ENCODE assay signal across 2 cellular contexts in genomic region chr1:149636286-149637122, GRCh38.
A peak's percentile ranks its signal among the peaks of the same experiment; 100 is the strongest.
TF ChIP-seq lines count a peak whose summit lies in the region.
"Not testable (repeated sequence)": the region's sequence is repeated elsewhere in the genome, so short reads cannot be mapped to it uniquely, and the experiment has no call there.

No MANE protein-coding gene starts in this region.

TF ChIP-seq in A549, 52 proteins besides CTCF, POLR2A, EP300 and RAD21 (continued from another document):
- peak; percentile 99 for TF ChIP-seq BCL3 (IDR thresholded peaks at IDR 0.05)
- TF ChIP-seq PBX3 (IDR thresholded peaks at IDR 0.05): peak; percentile 87
- peak; percentile 99 to 100 for TF ChIP-seq JUN (IDR thresholded peaks at IDR 0.05)
- peak; percentile 13 for TF ChIP-seq ZFP36 (IDR thresholded peaks at IDR 0.05; ENCODE audit: borderline replicate concordance, partially characterized antibody)
- peak; percentile 65; the same call in 1 of the 2 replicates for TF ChIP-seq MAX (IDR thresholded peaks at IDR 0.05)
- TF ChIP-seq ATOH8 (CRISPR knock-in tag; IDR thresholded peaks at IDR 0.05; ENCODE audit: low read depth): peak; percentile 91
- not testable (repeated sequence) for TF ChIP-seq FOSL2 (IDR thresholded peaks at IDR 0.05)
- TF ChIP-seq FOSL2 (CRISPR knock-in tag; IDR thresholded peaks at IDR 0.05): peak; percentile 63
- peak; percentile 99 for TF ChIP-seq RARB (CRISPR knock-in tag; IDR thresholded peaks at IDR 0.05)
- TF ChIP-seq EHF (CRISPR knock-in tag; IDR thresholded peaks at IDR 0.05): peak; percentile 77; the same call in 1 of the 2 replicates
- TF ChIP-seq REST (IDR thresholded peaks at IDR 0.05): peak; percentile 73
- peak; percentile 84; the same call in 1 of the 2 replicates for TF ChIP-seq HOXB5 (CRISPR knock-in tag; IDR thresholded peaks at IDR 0.05)
- peak; percentile 77 for TF ChIP-seq MAFK (IDR thresholded peaks at IDR 0.05; ENCODE audit: partially characterized antibody)
- peak; percentile 99 for TF ChIP-seq TFCP2L1 (CRISPR knock-in tag; IDR thresholded peaks at IDR 0.05)
- TF ChIP-seq CEBPB (IDR thresholded peaks at IDR 0.05): peak in 1 of 2 experiments; percentile 76; a peak in 2 of 4 replicates
- TF ChIP-seq CHD2 (IDR thresholded peaks at IDR 0.05; ENCODE audit: low read length, partially characterized antibody): peak; percentile 31
TF ChIP-seq in A549: peak in this region for 21; not testable (repeated sequence) for 31.

TF ChIP-seq in WTC11, 78 proteins besides CTCF, POLR2A, EP300 and RAD21 (continued from another document):
- peak; percentile 39; the same call in 1 of the 2 replicates for TF ChIP-seq ARID4B (CRISPR knock-in tag; IDR thresholded peaks at IDR 0.05; ENCODE audit: borderline replicate concordance)
- TF ChIP-seq CREM (CRISPR knock-in tag; IDR thresholded peaks at IDR 0.05): peak; percentile 58; the same call in 1 of the 2 replicates
- peak; percentile 84 for TF ChIP-seq ZNF423 (CRISPR knock-in tag; IDR thresholded peaks at IDR 0.05)
- peak; percentile 92 for TF ChIP-seq AR (CRISPR knock-in tag; IDR thresholded peaks at IDR 0.05)
- peak; percentile 71; the same call in 1 of the 2 replicates for TF ChIP-seq SMAD3 (CRISPR knock-in tag; IDR thresholded peaks at IDR 0.05; ENCODE audit: borderline replicate concordance)
- TF ChIP-seq SP1 (CRISPR knock-in tag; conservative IDR thresholded peaks at IDR 0.05): peak; percentile 47; the same call in 1 of the 2 replicates
- TF ChIP-seq ERG (CRISPR knock-in tag; IDR thresholded peaks at IDR 0.05): peak; percentile 92; the same call in 1 of the 2 replicates
- peak; percentile 96 for TF ChIP-seq ZNF532 (CRISPR knock-in tag; IDR thresholded peaks at IDR 0.05; ENCODE audit: borderline replicate concordance)
- TF ChIP-seq TEAD1 (CRISPR knock-in tag; IDR thresholded peaks at IDR 0.05): peak; percentile 52; the same call in 1 of the 2 replicates
